In genomic region chr19:32674153-32674958, GRCh38 we compare ENCODE assay signal across 7 cellular contexts. TPM values are rescaled to one million over a fixed set of nuclear protein-coding genes. Genes with fewer than 3 reads are reported as not detected.
DNase-seq lines count a peak whose midpoint lies in the region; TF ChIP-seq lines count a peak whose summit lies in the region.

No MANE protein-coding gene starts in this region.

- peaks cover 12% of the 10 kb centered on the region for H3K27me3 Mint-ChIP-seq in type B pancreatic cell

- no peak for TF ChIP-seq RAD21 in liver (IDR thresholded peaks at IDR 0.05)

- peak overlapping the region; percentile 96 for H3K4me3 Mint-ChIP-seq in type B pancreatic cell

- TF ChIP-seq CTCF in GM12864 (IDR thresholded peaks at IDR 0.05; ENCODE audit: low read depth, low read length, missing control alignments) = no peak
- no peak for TF ChIP-seq CTCF in ascending aorta (IDR thresholded peaks at IDR 0.05)
- no peak for TF ChIP-seq CTCF in liver (IDR thresholded peaks at IDR 0.05; ENCODE audit: low read depth, low read length, missing input control)
- TF ChIP-seq CTCF in type B pancreatic cell (conservative IDR thresholded peaks at IDR 0.05) = no peak

- H3K4me1 ChIP-seq in HUES48 (ENCODE audit: control insufficient read depth, insufficient read depth, low read length) (peaks cover 15% of the 10 kb centered on the region), ascending aorta (peaks cover 10 to 18% of the 10 kb centered on the region in 2 donors), liver (ENCODE audit: control insufficient read depth in 4 of 4, insufficient read depth in 4 of 4, low read length in 3 of 4) (peaks cover 9 to 38% (median 16%) of the 10 kb centered on the region in 4 donors)

- peak overlapping the region; percentile 94 for H3K4me3 ChIP-seq in GM12864 (ENCODE audit: low read depth, low read length)
- peak overlapping the region; percentile 73 for H3K4me3 ChIP-seq in HUES48 (ENCODE audit: low read depth, low read length)
- H3K4me3 ChIP-seq in ascending aorta = peak overlapping the region; percentile 93 to 98
- H3K4me3 ChIP-seq in liver (ENCODE audit: low read depth in 1 of 3, low read length in 3 of 3) = peak overlapping the region; percentile 64 to 93 (median 92)

- 4% methylated on average over 71 of the region's 71 CpGs for WGBS in liver

- H3K4me1 Mint-ChIP-seq in type B pancreatic cell (ENCODE audit: unreplicated experiment) = peaks cover 22% of the 10 kb centered on the region

- DNase-seq in GM12864 (ENCODE audit: low read depth) (no peak), ascending aorta (ENCODE audit: low spot score in 2 of 2) (no peak), type B pancreatic cell (ENCODE audit: extremely low spot score, unreplicated experiment) (no peak), cortex of kidney (lab: John Stamatoyannopoulos, UW) (no peak), NCI-H2081 (lab: John Stamatoyannopoulos, UW) (no peak)

- H3K9me3 Mint-ChIP-seq in type B pancreatic cell = no peaks in the 10 kb centered on the region

- H3K9ac ChIP-seq in HUES48 (ENCODE audit: low read depth, low read length) (0 out of 2 replicates have a peak overlapping the region, but pooled peaks have one; percentile 15), liver (ENCODE audit: low read depth in 1 of 2, low read length in 2 of 2) (no peak overlapping the region)

- H3K36me3 Mint-ChIP-seq in type B pancreatic cell = peaks cover 4% of the 10 kb centered on the region

- H3K27ac Mint-ChIP-seq in type B pancreatic cell = peak overlapping the region; percentile 85

- intact Hi-C loops in ascending aorta (cut with DNase I) = loop anchor here (5.0 to 10.0 kb wide), 2 partner anchors 77 to 850 kb away; partner anchors contain the start of gene PEPD

- H3K36me3 ChIP-seq in HUES48 (ENCODE audit: control insufficient read depth, insufficient read depth, low read length) (no peaks in the 10 kb centered on the region), ascending aorta (peaks cover 0 to 1% of the 10 kb centered on the region in 2 donors), liver (ENCODE audit: control insufficient read depth in 4 of 4, insufficient read depth in 3 of 4, low read depth in 1 of 4, low read length in 3 of 4) (no peaks in the 10 kb centered on the region)

- H3K27me3 ChIP-seq in HUES48 (ENCODE audit: control insufficient read depth, insufficient read depth, low read length) = peaks cover 29% of the 10 kb centered on the region
- peaks cover 10% of the 10 kb centered on the region for H3K27me3 ChIP-seq in ascending aorta
- peaks cover 0 to 3% (median 0%) of the 10 kb centered on the region in 4 donors for H3K27me3 ChIP-seq in liver (ENCODE audit: control insufficient read depth in 4 of 4, insufficient read depth in 4 of 4, low read length in 3 of 4)

- H3K9me3 ChIP-seq in HUES48 (ENCODE audit: control insufficient read depth, insufficient read depth, low read length) = no peaks in the 10 kb centered on the region
- no peaks in the 10 kb centered on the region for H3K9me3 ChIP-seq in ascending aorta
- H3K9me3 ChIP-seq in liver (ENCODE audit: control insufficient read depth in 4 of 4, low read length in 3 of 4) = no peaks in the 10 kb centered on the region

- peak overlapping the region; percentile 59 for H3K27ac ChIP-seq in HUES48 (ENCODE audit: low read depth, low read length)
- peak overlapping the region; percentile 61 to 72 for H3K27ac ChIP-seq in ascending aorta
- H3K27ac ChIP-seq in liver (ENCODE audit: low read depth in 1 of 2, low read length in 2 of 2) = peak overlapping the region; percentile 42 to 58

TF ChIP-seq in liver, 16 proteins besides CTCF, POLR2A, EP300 and RAD21:
- TF ChIP-seq FOXA1 (IDR thresholded peaks at IDR 0.05) (no peak), EGR1 (IDR thresholded peaks at IDR 0.05; ENCODE audit: low read depth in 2 of 2) (no peak)

RNA-seq across cellular contexts. Expression of gene ANKRD27, which starts 0.6 kb away (rescaled TPM):
- total RNA-seq in ascending aorta (17.3 TPM), liver (10 to 100 TPM; 11.1 to 14.2 TPM), type B pancreatic cell (ENCODE audit: low replicate concordance) (37.0 and 40.2 TPM in 2 replicates)
- polyA plus RNA-seq in liver = 1 to 10 TPM; 3.4 to 4.4 TPM

RNA-seq across cellular contexts. Expression of gene RGS9BP, which starts 1.3 kb away (rescaled TPM):
- total RNA-seq in ascending aorta (not detected), liver (under 1 TPM; under 0.01 to 0.05 TPM), type B pancreatic cell (ENCODE audit: low replicate concordance) (1.4 TPM in 2 replicates)
- under 1 TPM in 1 of 2 donors, not detected in 1; 0.01 TPM for polyA plus RNA-seq in liver

RNA-seq across cellular contexts. Expression of gene NUDT19, which starts 17.3 kb away (rescaled TPM):
- total RNA-seq in ascending aorta (6.2 TPM), liver (1 to 10 TPM; 4.8 to 8.5 TPM), type B pancreatic cell (ENCODE audit: low replicate concordance) (10.8 and 17.1 TPM in 2 replicates)
- polyA plus RNA-seq in liver = 1 to 10 TPM; 4.6 to 9.2 TPM

RNA-seq across cellular contexts. Expression of gene TDRD12, which starts 45.2 kb away (rescaled TPM):
- total RNA-seq in ascending aorta = 0.11 TPM
- under 1 TPM; under 0.01 to 0.23 TPM for total RNA-seq in liver
- polyA plus RNA-seq in liver = under 1 TPM in 1 of 2 donors, not detected in 1; 0.02 TPM
- total RNA-seq in type B pancreatic cell (ENCODE audit: low replicate concordance) = 0.24 TPM in 2 replicates
